Comparison of ENCODE assay signal across 9 cellular contexts in the genomic region with DNA sequence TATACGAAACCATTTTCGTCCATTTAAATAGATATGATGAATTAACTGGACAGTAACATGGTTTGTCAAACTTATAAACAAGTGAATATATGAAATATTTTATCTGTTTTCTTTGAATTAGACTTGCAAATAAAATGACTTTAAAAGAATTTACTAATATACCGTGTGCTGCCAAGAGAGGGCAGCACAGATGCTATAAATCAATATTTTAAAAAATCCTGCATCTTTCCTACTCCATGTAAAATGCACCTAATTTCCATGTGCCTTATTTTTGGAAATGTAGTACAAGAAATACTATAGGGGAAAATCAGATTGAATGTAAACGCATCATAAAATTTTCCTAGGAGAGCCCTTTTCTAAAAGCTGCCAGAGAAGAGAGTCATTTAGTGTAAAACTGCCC.
DNase-seq lines count a peak whose midpoint lies in the region; ATAC-seq and TF ChIP-seq lines count a peak whose summit lies in the region.
"Had no signal": no experiment of that assay in that cellular context is flagged by ENCODE, and none has a peak within 500 bp of the region (broad histone marks: within the 10 kb centered on the region; RNA-seq: fewer than 3 reads in every experiment).

No MANE protein-coding gene starts in this region.

- DNase-seq in G401 (ENCODE audit: low spot score), result peak; percentile 35
- no peak for DNase-seq in LNCaP clone FGC (ENCODE audit: low read depth)
- DNase-seq in MCF 10A (ENCODE audit: unreplicated experiment), result peak; percentile 35
- DNase-seq in myocyte (ENCODE audit: low read depth), result peak; percentile 30
- DNase-seq in cerebellar nuclear complex (lab: John Stamatoyannopoulos, UW), result no peak
- DNase-seq in stimulated activated CD4-positive, alpha-beta T cell treated with anti-CD3 and anti-CD28 coated beads, Interleukin-2, amount 100 ng/mL, for 48 hours, result no peak
- DNase-seq in activated CD4-positive, alpha-beta T cell treated with anti-CD3 and anti-CD28 coated beads, Interleukin-2, amount 50 U/mL, for 4 hours, result no peak

- intact Hi-C loops in MCF 10A (cut with micrococcal nuclease), result loop anchor here (1.0 to 10.0 kb wide), 3 partner anchors 61 to 161 kb away; a partner anchor contains a TSS

- no peaks in the 10 kb centered on the region for H3K4me1 Mint-ChIP-seq in MCF 10A (ENCODE audit: insufficient read depth, unreplicated experiment)

- no peak overlapping the region for H3K4me3 Mint-ChIP-seq in MCF 10A (ENCODE audit: unreplicated experiment)

- no peak overlapping the region for H3K27ac Mint-ChIP-seq in MCF 10A (ENCODE audit: low read depth, unreplicated experiment)

- H3K36me3 Mint-ChIP-seq in MCF 10A (ENCODE audit: insufficient read depth, unreplicated experiment), result peaks cover 44% of the 10 kb centered on the region

- POLR2A ChIA-PET in MCF 10A (lab: Yijun Ruan, JAX), result no interaction called here

- no TSS peak for BruUV-seq in MCF 10A (replicated peaks; lab: Mats Ljungman, UMichigan)

- in situ Hi-C loops in G401 (cut with HindIII; ENCODE audit: low sequenced_read_pairs), result no loop called here

- H3K27me3 Mint-ChIP-seq in MCF 10A (ENCODE audit: insufficient read depth, unreplicated experiment), result no peaks in the 10 kb centered on the region

- H3K4me3 ChIP-seq in LNCaP clone FGC (ENCODE audit: low read depth, low read length), result no peak overlapping the region
- H3K4me3 ChIP-seq: SJCRH30 had no signal

- TF ChIP-seq CTCF in LNCaP clone FGC (IDR thresholded peaks at IDR 0.05; ENCODE audit: control insufficient read depth, extremely low read depth, insufficient read depth) (peak; percentile 34), MCF 10A (IDR thresholded peaks at IDR 0.05; ENCODE audit: unreplicated experiment) (peak; percentile 56)

- CTCF ChIA-PET in MCF 10A (lab: Yijun Ruan, JAX), result interaction anchor here (0.6 to 2.3 kb wide), 17 partner anchors 9 to 247 kb away, joined by 3 to 13 read pairs (median 4); no protein-coding TSS in a partner anchor

- no peaks in the 10 kb centered on the region for H3K9me3 Mint-ChIP-seq in MCF 10A (ENCODE audit: unreplicated experiment)

- ATAC-seq in HG03175 (IDR thresholded peaks at IDR 0.05; ENCODE audit: unreplicated experiment), result no peak

Comparison
In these comparisons a context has a peak if more than half of its experiments do, and no peak if none do; other contexts are left out.
1. DNase-seq: peak in G401 (single experiment), MCF 10A (single experiment) and myocyte (single experiment); none in LNCaP clone FGC (single experiment), cerebellar nuclear complex (0 of 2), stimulated activated CD4-positive, alpha-beta T cell treated with anti-CD3 and anti-CD28 coated beads, Interleukin-2, amount 100 ng/mL, for 48 hours (0 of 2) and activated CD4-positive, alpha-beta T cell treated with anti-CD3 and anti-CD28 coated beads, Interleukin-2, amount 50 U/mL, for 4 hours (0 of 2).